ENCODE assay signal across 16 cellular contexts in genomic region chr2:24461685-24462084, GRCh38. TPM values are rescaled to one million over a fixed set of nuclear protein-coding genes. Genes with fewer than 3 reads are reported as not detected.
DNase-seq lines count a peak whose midpoint lies in the region; ATAC-seq and TF ChIP-seq lines count a peak whose summit lies in the region.
"Had no signal": no experiment of that assay in that cellular context is flagged by ENCODE, and none has a peak within 500 bp of the region (broad histone marks: within the 10 kb centered on the region; RNA-seq: fewer than 3 reads in every experiment).

No MANE protein-coding gene starts in this region.

- no peak overlapping the region for H3K4ac ChIP-seq in neuronal stem cell (ENCODE audit: low read length)

- no peak overlapping the region for H3K23ac ChIP-seq in neuronal stem cell (ENCODE audit: low read depth, low read length, poor library complexity)

- H2BK120ac ChIP-seq in neuronal stem cell (ENCODE audit: low read depth, low read length), result no peak overlapping the region

- no peaks in the 10 kb centered on the region for H3K79me2 ChIP-seq in OCI-LY3 (ENCODE audit: low read length)

- no peak overlapping the region for H2BK5ac ChIP-seq in neuronal stem cell (ENCODE audit: low read length)

- H3K79me1 ChIP-seq in neuronal stem cell (ENCODE audit: low read depth, low read length), result no peaks in the 10 kb centered on the region

- peak overlapping the region; percentile 74 for H3K4me3 ChIP-seq in OCI-LY3 (ENCODE audit: low read length)
- H3K4me3 ChIP-seq in neuronal stem cell (ENCODE audit: low read length in 2 of 2), result no peak overlapping the region
- H3K4me3 ChIP-seq: thyroid gland had no signal

- no peak overlapping the region for H2BK15ac ChIP-seq in neuronal stem cell (ENCODE audit: low read length)

- no peak overlapping the region for H4K91ac ChIP-seq in neuronal stem cell (ENCODE audit: low read depth, low read length, poor library complexity)

- no peaks in the 10 kb centered on the region for H3K27me3 Mint-ChIP-seq in activated naive CD4-positive, alpha-beta T cell treated with anti-CD3 and anti-CD28 coated beads for 36 hours (ENCODE audit: low read depth)
- H3K27me3 Mint-ChIP-seq in osteocyte (ENCODE audit: unreplicated experiment), result peaks cover 17% of the 10 kb centered on the region

- H3K9ac ChIP-seq in OCI-LY3 (ENCODE audit: low read length) (peak overlapping the region; percentile 49), neuronal stem cell (ENCODE audit: low read depth, low read length, poor library complexity) (no peak overlapping the region)

- H2AFZ ChIP-seq in OCI-LY3 (ENCODE audit: low read depth, low read length) (peak overlapping the region; percentile 90), neuronal stem cell (ENCODE audit: low read length) (peak overlapping the region; percentile 62)

- H3K4me1 Mint-ChIP-seq in activated naive CD4-positive, alpha-beta T cell treated with anti-CD3 and anti-CD28 coated beads for 36 hours (ENCODE audit: low read depth), result peaks cover 7% of the 10 kb centered on the region
- peaks cover 4% of the 10 kb centered on the region for H3K4me1 Mint-ChIP-seq in osteocyte (ENCODE audit: unreplicated experiment)

- no peak overlapping the region for H3K18ac ChIP-seq in neuronal stem cell (ENCODE audit: low read length)

- H3K4me3 Mint-ChIP-seq in activated naive CD4-positive, alpha-beta T cell treated with anti-CD3 and anti-CD28 coated beads for 36 hours, result no peak overlapping the region
- H3K4me3 Mint-ChIP-seq in osteocyte (ENCODE audit: unreplicated experiment), result no peak overlapping the region
- H3K4me3 Mint-ChIP-seq: stimulated activated memory B cell treated with anti-CD40 and anti-IgM and Interleukin-4, amounts not matched to agents 10 μg/mL and 1 μg/mL and 100 μg/mL, for 72 hours had no signal

- no peak for TF ChIP-seq CTCF in OCI-LY3 (IDR thresholded peaks at IDR 0.05; ENCODE audit: low read depth, low read length)
- TF ChIP-seq CTCF in osteocyte (IDR thresholded peaks at IDR 0.05), result no peak

- no peak overlapping the region for H4K8ac ChIP-seq in neuronal stem cell (ENCODE audit: low read depth, low read length)

- H2BK12ac ChIP-seq in neuronal stem cell (ENCODE audit: low read length), result no peak overlapping the region

- intact Hi-C loops in activated naive CD4-positive, alpha-beta T cell treated with anti-CD3 and anti-CD28 coated beads for 36 hours (cut with micrococcal nuclease), result no loop called here

- no peaks in the 10 kb centered on the region for H3K36me3 ChIP-seq in OCI-LY3 (replicated peaks; ENCODE audit: low read depth, low read length)
- no peaks in the 10 kb centered on the region for H3K36me3 ChIP-seq in neuronal stem cell (replicated peaks in 1 of 2; ENCODE audit: control insufficient read depth in 2 of 2, insufficient read depth in 2 of 2, low read length in 2 of 2)
- H3K36me3 ChIP-seq: thyroid gland had no signal

- DNase-seq in HUDEP-2 (lab: John Stamatoyannopoulos, UW; ENCODE audit: unreplicated experiment in 76 of 76) (peak in 73 of 76 experiments; percentile 24 to 85 (median 62)), caudate nucleus (lab: John Stamatoyannopoulos, UW) (peak in 20 of 61 donors; percentile 1 to 64 (median 16)), neuronal stem cell (ENCODE audit: low spot score) (no peak), osteocyte (ENCODE audit: extremely low spot score, unreplicated experiment) (no peak), DMS53 (lab: John Stamatoyannopoulos, UW) (no peak)
- DNase-seq in activated naive CD4-positive, alpha-beta T cell treated with anti-CD3 and anti-CD28 coated beads for 36 hours, result no peak
- DNase-seq: activated CD4-positive, alpha-beta T cell treated with anti-CD3 and anti-CD28 coated beads for 1 hour; activated gamma-delta T cell; kidney glomerular epithelial cell; NCI-H1092; NCI-H510A treated with DMSO at 0.1 percent for 48 hours; SIG-M5; thyroid gland had no signal

- peak overlapping the region; percentile 85 for H3K4me2 ChIP-seq in OCI-LY3 (ENCODE audit: low read length)
- no peak overlapping the region for H3K4me2 ChIP-seq in neuronal stem cell (ENCODE audit: insufficient read depth, low read length, poor library complexity, severe bottlenecking)

- no peak overlapping the region for H3K27ac ChIP-seq in OCI-LY3 (ENCODE audit: low read length)
- H3K27ac ChIP-seq in caudate nucleus (ENCODE audit: low read depth, low read length), result peak overlapping the region; percentile 58
- no peak overlapping the region for H3K27ac ChIP-seq in neuronal stem cell (replicated peaks; ENCODE audit: low read length)
- H3K27ac ChIP-seq: thyroid gland had no signal

- no peak overlapping the region for H3K14ac ChIP-seq in neuronal stem cell (ENCODE audit: low read length)

- H3K27me3 ChIP-seq in OCI-LY3 (ENCODE audit: low read depth, low read length) (no peaks in the 10 kb centered on the region), neuronal stem cell (ENCODE audit: control insufficient read depth in 3 of 3, insufficient read depth in 3 of 3, low read depth in 1 of 3, low read length in 3 of 3) (peaks cover 0 to 5% (median 0%) of the 10 kb centered on the region in 3 experiments)
- H3K27me3 ChIP-seq: thyroid gland had no signal

- H3K4me1 ChIP-seq in OCI-LY3 (ENCODE audit: low read length), result peaks cover 17% of the 10 kb centered on the region
- peaks cover 1 to 11% of the 10 kb centered on the region in 2 donors for H3K4me1 ChIP-seq in neuronal stem cell (ENCODE audit: control insufficient read depth in 2 of 2, insufficient read depth in 1 of 2, low read depth in 1 of 2, low read length in 2 of 2)
- H3K4me1 ChIP-seq: thyroid gland had no signal

- no CpG with 5 or more reads among the region's 2 CpGs for WGBS in neuronal stem cell (ENCODE audit: extremely low coverage in 2 of 2, insufficient read length in 2 of 2, insufficient replicate concordance in 1 of 2), 2 donors

- no peaks in the 10 kb centered on the region for H4K20me1 ChIP-seq in OCI-LY3 (ENCODE audit: insufficient read depth, low read length)

- no peak for ATAC-seq in GM18502 (IDR thresholded peaks at IDR 0.05; ENCODE audit: poor library complexity, unreplicated experiment)
- ATAC-seq: stimulated activated memory B cell treated with anti-CD40 and anti-IgM and Interleukin-4, amounts not matched to agents 10 μg/mL and 1 μg/mL and 100 μg/mL, for 72 hours had no signal

- CTCF ChIA-PET in activated naive CD4-positive, alpha-beta T cell treated with anti-CD3 and anti-CD28 coated beads for 36 hours (lab: Charles Lee), result no interaction called here

- H2AK5ac ChIP-seq in neuronal stem cell (ENCODE audit: low read depth, low read length), result no peak overlapping the region

- H3K36me3 Mint-ChIP-seq in activated naive CD4-positive, alpha-beta T cell treated with anti-CD3 and anti-CD28 coated beads for 36 hours (ENCODE audit: low read depth), result no peaks in the 10 kb centered on the region
- no peaks in the 10 kb centered on the region for H3K36me3 Mint-ChIP-seq in osteocyte (ENCODE audit: unreplicated experiment)
- H3K36me3 Mint-ChIP-seq: stimulated activated memory B cell treated with anti-CD40 and anti-IgM and Interleukin-4, amounts not matched to agents 10 μg/mL and 1 μg/mL and 100 μg/mL, for 72 hours had no signal

- H3K9me3 Mint-ChIP-seq in activated naive CD4-positive, alpha-beta T cell treated with anti-CD3 and anti-CD28 coated beads for 36 hours, result no peaks in the 10 kb centered on the region
- H3K9me3 Mint-ChIP-seq in osteocyte (ENCODE audit: unreplicated experiment), result no peaks in the 10 kb centered on the region
- H3K9me3 Mint-ChIP-seq: stimulated activated memory B cell treated with anti-CD40 and anti-IgM and Interleukin-4, amounts not matched to agents 10 μg/mL and 1 μg/mL and 100 μg/mL, for 72 hours had no signal

- no peaks in the 10 kb centered on the region for H3K9me3 ChIP-seq in OCI-LY3 (ENCODE audit: insufficient read depth, low read length)
- no peaks in the 10 kb centered on the region for H3K9me3 ChIP-seq in neuronal stem cell (replicated peaks in 1 of 2; ENCODE audit: control insufficient read depth in 2 of 2, insufficient read depth in 1 of 2, low read depth in 1 of 2, low read length in 2 of 2)
- H3K9me3 ChIP-seq: thyroid gland had no signal

- no peak overlapping the region for H3K27ac Mint-ChIP-seq in activated naive CD4-positive, alpha-beta T cell treated with anti-CD3 and anti-CD28 coated beads for 36 hours
- H3K27ac Mint-ChIP-seq in osteocyte (ENCODE audit: unreplicated experiment), result no peak overlapping the region
- H3K27ac Mint-ChIP-seq: stimulated activated memory B cell treated with anti-CD40 and anti-IgM and Interleukin-4, amounts not matched to agents 10 μg/mL and 1 μg/mL and 100 μg/mL, for 72 hours had no signal

RNA-seq across cellular contexts. Expression of gene NCOA1, which starts 29.4 kb away (rescaled TPM):
- 11.9 TPM for polyA plus RNA-seq in neuronal stem cell (2013, experiment 1 of 2)
- polyA plus RNA-seq in neuronal stem cell (2013, experiment 2 of 2), result 12.1 TPM
- 10 to 100 TPM; 14.0 to 15.4 TPM for total RNA-seq in activated naive CD4-positive, alpha-beta T cell treated with anti-CD3 and anti-CD28 coated beads for 36 hours
- 29.0 and 35.1 TPM in 2 replicates for total RNA-seq in osteocyte

Comparison
In these comparisons a context has a peak if more than half of its experiments do, and no peak if none do; other contexts are left out.
1. DNase-seq: peak in HUDEP-2 (73 of 76); none in neuronal stem cell (single experiment), activated naive CD4-positive, alpha-beta T cell treated with anti-CD3 and anti-CD28 coated beads for 36 hours (single experiment), osteocyte (single experiment) and DMS53 (single experiment).